1 cellular context compared by ENCODE assay signal in genomic region chr11:65109231-65110198, GRCh38.
TF ChIP-seq lines count a peak whose summit lies in the region.

No MANE protein-coding gene starts in this region.

TF ChIP-seq in K562, 482 proteins besides CTCF, POLR2A, EP300 and RAD21:
- TF ChIP-seq ZKSCAN1 (IDR thresholded peaks at IDR 0.05; ENCODE audit: low read depth, low read length) (0 out of 2 replicates have a peak, but pooled peaks have one; percentile 20), ZNF282 (CRISPR knock-in tag; IDR thresholded peaks at IDR 0.05) (no peak), ZNF274 (IDR thresholded peaks at IDR 0.05; ENCODE audit: borderline replicate concordance, low read depth, low read length) (no peak), NBN (IDR thresholded peaks at IDR 0.05; ENCODE audit: low read depth) (no peak), RBM22 (IDR thresholded peaks at IDR 0.05; ENCODE audit: low read depth, low read length, poor library complexity, severe bottlenecking) (peak; percentile 54), RFX7 (CRISPR knock-in tag; IDR thresholded peaks at IDR 0.05) (no peak), ZNF175 (CRISPR knock-in tag; IDR thresholded peaks at IDR 0.05; ENCODE audit: low read depth) (no peak), MAFG (tag; conservative IDR thresholded peaks at IDR 0.05) (no peak), POLR2G (IDR thresholded peaks at IDR 0.05; ENCODE audit: low read depth, low read length) (peak; percentile 71), BMI1 (IDR thresholded peaks at IDR 0.05; ENCODE audit: low read length) (no peak), E2F6 (IDR thresholded peaks at IDR 0.05; ENCODE audit: borderline replicate concordance in 1 of 2, extremely low read depth in 1 of 2, insufficient read depth in 1 of 2, insufficient read length in 1 of 2, low read depth in 1 of 2, low read length in 1 of 2, poor library complexity in 1 of 2, severe bottlenecking in 1 of 2) (no peak), RBFOX2 (IDR thresholded peaks at IDR 0.05; ENCODE audit: low read depth, low read length) (peak; percentile 53)
- TF ChIP-seq, protein P1, sequence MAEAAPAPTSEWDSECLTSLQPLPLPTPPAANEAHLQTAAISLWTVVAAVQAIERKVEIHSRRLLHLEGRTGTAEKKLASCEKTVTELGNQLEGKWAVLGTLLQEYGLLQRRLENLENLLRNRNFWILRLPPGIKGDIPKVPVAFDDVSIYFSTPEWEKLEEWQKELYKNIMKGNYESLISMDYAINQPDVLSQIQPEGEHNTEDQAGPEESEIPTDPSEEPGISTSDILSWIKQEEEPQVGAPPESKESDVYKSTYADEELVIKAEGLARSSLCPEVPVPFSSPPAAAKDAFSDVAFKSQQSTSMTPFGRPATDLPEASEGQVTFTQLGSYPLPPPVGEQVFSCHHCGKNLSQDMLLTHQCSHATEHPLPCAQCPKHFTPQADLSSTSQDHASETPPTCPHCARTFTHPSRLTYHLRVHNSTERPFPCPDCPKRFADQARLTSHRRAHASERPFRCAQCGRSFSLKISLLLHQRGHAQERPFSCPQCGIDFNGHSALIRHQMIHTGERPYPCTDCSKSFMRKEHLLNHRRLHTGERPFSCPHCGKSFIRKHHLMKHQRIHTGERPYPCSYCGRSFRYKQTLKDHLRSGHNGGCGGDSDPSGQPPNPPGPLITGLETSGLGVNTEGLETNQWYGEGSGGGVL (CRISPR knock-in tag; IDR thresholded peaks at IDR 0.05), result no peak
